In the genomic region with DNA sequence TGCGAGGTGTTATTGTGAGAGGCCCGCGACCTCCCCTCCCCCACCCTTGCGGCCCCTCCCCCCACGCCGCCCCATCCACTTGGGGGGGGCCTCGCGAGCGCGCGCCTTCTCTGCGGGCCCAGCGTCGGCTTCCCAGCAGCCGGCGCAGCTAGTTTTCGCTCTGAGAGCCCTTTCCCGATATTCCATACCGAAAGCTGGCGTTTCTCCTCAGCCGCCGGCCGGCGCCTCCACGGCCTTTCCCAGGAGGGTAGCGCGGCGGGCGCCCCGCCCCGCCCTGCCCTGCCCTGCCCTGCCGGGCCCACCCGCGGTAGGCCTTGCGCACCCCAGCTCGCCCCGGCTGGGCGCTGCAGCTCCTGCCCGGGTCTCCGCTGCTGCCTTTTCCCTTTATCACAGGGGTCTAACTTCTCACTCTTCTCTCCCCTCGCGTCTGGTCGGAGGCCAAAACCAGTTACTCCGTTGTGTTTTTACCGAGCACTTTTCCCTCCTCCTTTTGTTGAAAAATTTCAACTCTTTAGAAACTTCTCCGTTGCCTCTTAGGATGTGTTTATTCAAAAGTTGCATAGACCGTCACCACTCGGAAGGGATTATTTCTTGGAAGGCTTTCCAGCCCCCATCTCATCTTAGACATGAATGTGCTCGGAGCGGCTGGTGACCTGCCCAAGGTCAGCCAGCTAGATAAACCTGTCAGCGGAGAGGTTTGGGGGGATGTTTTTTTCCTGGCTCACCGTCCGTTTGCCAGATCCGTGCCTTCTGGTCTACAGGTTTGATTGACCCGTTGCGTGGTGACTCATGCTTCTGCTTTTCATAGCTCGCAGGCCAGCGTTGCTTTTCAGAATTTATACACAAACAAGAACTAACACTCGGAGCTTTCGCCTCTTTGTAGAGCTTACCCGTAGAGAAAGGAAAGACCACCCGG, we compare ENCODE assay signal across 8 cellular contexts.
DNase-seq lines count a peak whose midpoint lies in the region; TF ChIP-seq lines count a peak whose summit lies in the region.

No MANE protein-coding gene starts in this region.

- intact Hi-C loops in dendritic cell treated with granulocyte-macrophage colony-stimulating factor and Interleukin-4, amounts not matched to agents 40 ng/mL and 50 ng/mL, for 4 days (cut with micrococcal nuclease), result loop anchor here (5.0 kb wide), 1 partner anchor 38 kb away; no protein-coding TSS in a partner anchor

- H3K27ac ChIP-seq in VCaP, result peak overlapping the region; percentile 93
- H3K27ac ChIP-seq in layer of hippocampus (ENCODE audit: low read depth, low read length), result peak overlapping the region; percentile 94

- no peak for TF ChIP-seq CTCF in VCaP (conservative IDR thresholded peaks at IDR 0.05)

- peaks cover 49% of the 10 kb centered on the region for H3K36me3 Mint-ChIP-seq in dendritic cell treated with granulocyte-macrophage colony-stimulating factor and Interleukin-4, amounts not matched to agents 40 ng/mL and 50 ng/mL, for 4 days (ENCODE audit: low read depth)

- H3K27ac Mint-ChIP-seq in dendritic cell treated with granulocyte-macrophage colony-stimulating factor and Interleukin-4, amounts not matched to agents 40 ng/mL and 50 ng/mL, for 4 days, result peak overlapping the region; percentile 100

- DNase-seq in NCI-H2196 (lab: John Stamatoyannopoulos, UW; ENCODE audit: unreplicated experiment), result peak; percentile 64
- no peak for DNase-seq in NCI-H2196 treated with DMSO at 0.1 percent for 48 hours (lab: John Stamatoyannopoulos, UW; ENCODE audit: unreplicated experiment)
- peak; percentile 81 for DNase-seq in HCEC 1CT
- DNase-seq in Kasumi-1 (lab: John Stamatoyannopoulos, UW), result peak; percentile 72
- DNase-seq in stimulated activated CD4-positive, alpha-beta T cell treated with anti-CD3 and anti-CD28 coated beads, Interleukin-2, amount 100 ng/mL, for 48 hours, result peak; percentile 15 to 20

- peak overlapping the region; percentile 99 for H3K4me3 Mint-ChIP-seq in dendritic cell treated with granulocyte-macrophage colony-stimulating factor and Interleukin-4, amounts not matched to agents 40 ng/mL and 50 ng/mL, for 4 days

- H3K4me1 Mint-ChIP-seq in dendritic cell treated with granulocyte-macrophage colony-stimulating factor and Interleukin-4, amounts not matched to agents 40 ng/mL and 50 ng/mL, for 4 days (ENCODE audit: low read depth), result peaks cover 58% of the 10 kb centered on the region

- H3K27me3 ChIP-seq in layer of hippocampus (ENCODE audit: control insufficient read depth, insufficient read depth, low read length), result no peaks in the 10 kb centered on the region

- H3K9me3 Mint-ChIP-seq in dendritic cell treated with granulocyte-macrophage colony-stimulating factor and Interleukin-4, amounts not matched to agents 40 ng/mL and 50 ng/mL, for 4 days, result no peaks in the 10 kb centered on the region

- peaks cover 4% of the 10 kb centered on the region for H3K27me3 Mint-ChIP-seq in dendritic cell treated with granulocyte-macrophage colony-stimulating factor and Interleukin-4, amounts not matched to agents 40 ng/mL and 50 ng/mL, for 4 days
